Comparison of ENCODE assay signal across 9 cellular contexts in genomic region chr15:70036585-70037343, GRCh38.
A peak's percentile ranks its signal among the peaks of the same experiment; 100 is the strongest.
DNase-seq lines count a peak whose midpoint lies in the region; ATAC-seq and TF ChIP-seq lines count a peak whose summit lies in the region.
"Had no signal": no experiment of that assay in that cellular context is flagged by ENCODE, and none has a peak within 500 bp of the region (broad histone marks: within the 10 kb centered on the region; RNA-seq: fewer than 3 reads in every experiment).

No MANE protein-coding gene starts in this region.

- ATAC-seq in GM18867 (IDR thresholded peaks at IDR 0.05; ENCODE audit: unreplicated experiment) (peak; percentile 83), GM21825 (IDR thresholded peaks at IDR 0.05; ENCODE audit: unreplicated experiment) (peak; percentile 72), GM18519 (IDR thresholded peaks at IDR 0.05; ENCODE audit: low FRiP score, unreplicated experiment) (no peak)
- no peak for ATAC-seq in CD4-positive, alpha-beta T cell (ENCODE audit: poor library complexity)

- H3K9me3 ChIP-seq in BE2C = no peaks in the 10 kb centered on the region
- no peaks in the 10 kb centered on the region for H3K9me3 ChIP-seq in CD4-positive, alpha-beta T cell (ENCODE audit: control insufficient read depth, low read length)

- no peak overlapping the region for H3K27ac Mint-ChIP-seq in CD4-positive, alpha-beta T cell
- H3K27ac Mint-ChIP-seq: stimulated activated naive CD8-positive, alpha-beta T cell treated with anti-CD3 and anti-CD28 coated beads, Interleukin-15, Interleukin-2, amounts not matched to agents 100 ng/mL and 50 ng/mL, for 24 hours had no signal

- H3K36me3 ChIP-seq in BE2C = no peaks in the 10 kb centered on the region

- peaks cover 6% of the 10 kb centered on the region for H3K4me1 ChIP-seq in BE2C

- no peaks in the 10 kb centered on the region for H3K36me3 Mint-ChIP-seq in CD4-positive, alpha-beta T cell (ENCODE audit: low read depth)

- intact Hi-C loops in CD4-positive, alpha-beta T cell (cut with DNase I, micrococcal nuclease) = no loop called here

- no peak overlapping the region for H3K27ac ChIP-seq in CD4-positive, alpha-beta T cell (ENCODE audit: low read depth, low read length)

- peak; percentile 89 for DNase-seq in NAMALWA (ENCODE audit: low spot score)
- DNase-seq in germinal center (ENCODE audit: low spot score) = peak; percentile 71
- no peak for DNase-seq in BE2C
- no peak for DNase-seq in stimulated activated CD4-positive, alpha-beta T cell treated with anti-CD3 and anti-CD28 coated beads, Interleukin-2, amount 100 ng/mL, for 24 hours
- no peak for DNase-seq in CD4-positive, alpha-beta T cell

- POLR2A ChIA-PET in CD4-positive, alpha-beta T cell (lab: Charles Lee) = interaction anchor here (1.3 kb wide), 1 partner anchor 13 kb away, joined by 3 read pairs; no protein-coding TSS in a partner anchor

- TF ChIP-seq CTCF in BE2C (IDR thresholded peaks at IDR 0.05; ENCODE audit: low read depth, low read length) = no peak
- no peak for TF ChIP-seq CTCF in CD4-positive, alpha-beta T cell (IDR thresholded peaks at IDR 0.05)

- no peak overlapping the region for H3K4me3 ChIP-seq in BE2C (ENCODE audit: low read depth, low read length)

- H3K9me3 Mint-ChIP-seq in CD4-positive, alpha-beta T cell = no peaks in the 10 kb centered on the region
- H3K9me3 Mint-ChIP-seq: stimulated activated naive CD8-positive, alpha-beta T cell treated with anti-CD3 and anti-CD28 coated beads, Interleukin-15, Interleukin-2, amounts not matched to agents 100 ng/mL and 50 ng/mL, for 24 hours had no signal

- CTCF ChIA-PET in CD4-positive, alpha-beta T cell (lab: Charles Lee) = no interaction called here

- peaks cover 90% of the 10 kb centered on the region for H3K27me3 ChIP-seq in BE2C
- H3K27me3 ChIP-seq in CD4-positive, alpha-beta T cell (ENCODE audit: control insufficient read depth, insufficient read depth, low read length) = no peaks in the 10 kb centered on the region

- no peaks in the 10 kb centered on the region for H3K27me3 Mint-ChIP-seq in CD4-positive, alpha-beta T cell
- H3K27me3 Mint-ChIP-seq: stimulated activated naive CD8-positive, alpha-beta T cell treated with anti-CD3 and anti-CD28 coated beads, Interleukin-15, Interleukin-2, amounts not matched to agents 100 ng/mL and 50 ng/mL, for 24 hours had no signal

- no peaks in the 10 kb centered on the region for H3K4me1 Mint-ChIP-seq in CD4-positive, alpha-beta T cell (ENCODE audit: low read depth)

- H3K4me3 Mint-ChIP-seq in CD4-positive, alpha-beta T cell = no peak overlapping the region
- H3K4me3 Mint-ChIP-seq: stimulated activated naive CD8-positive, alpha-beta T cell treated with anti-CD3 and anti-CD28 coated beads, Interleukin-15, Interleukin-2, amounts not matched to agents 100 ng/mL and 50 ng/mL, for 24 hours had no signal

Comparison
In these comparisons a context has a peak if more than half of its experiments do, and no peak if none do; other contexts are left out.
1. ATAC-seq: peak in GM18867 (single experiment) and GM21825 (single experiment); none in GM18519 (single experiment) and CD4-positive, alpha-beta T cell (single experiment).
2. DNase-seq: peak in NAMALWA (single experiment) and germinal center (single experiment); none in BE2C (single experiment), stimulated activated CD4-positive, alpha-beta T cell treated with anti-CD3 and anti-CD28 coated beads, Interleukin-2, amount 100 ng/mL, for 24 hours (0 of 2) and CD4-positive, alpha-beta T cell (0 of 10).